Comparison of ENCODE assay signal across 8 cellular contexts in genomic region chr2:43219383-43220228, GRCh38. TPM values are rescaled to one million over a fixed set of nuclear protein-coding genes. Genes with fewer than 3 reads are reported as not detected.
DNase-seq lines count a peak whose midpoint lies in the region; ATAC-seq and TF ChIP-seq lines count a peak whose summit lies in the region.

No MANE protein-coding gene starts in this region.

- H2BK5ac ChIP-seq in mesenchymal stem cell (ENCODE audit: low read depth, low read length, poor library complexity, severe bottlenecking): peak overlapping the region; percentile 73

- H3K27me3 ChIP-seq in AG04450 (ENCODE audit: control insufficient read depth, insufficient read depth, low read length) (no peaks in the 10 kb centered on the region), mesenchymal stem cell (ENCODE audit: control insufficient read depth in 1 of 2, insufficient read depth in 1 of 2, low read length in 2 of 2) (no peaks in the 10 kb centered on the region)
- no peaks in the 10 kb centered on the region for H3K27me3 ChIP-seq in effector memory CD4-positive, alpha-beta T cell (replicated peaks; ENCODE audit: control insufficient read depth, insufficient read depth, low read length, poor library complexity, severe bottlenecking)

- peak overlapping the region; percentile 98 for H2AK5ac ChIP-seq in mesenchymal stem cell (ENCODE audit: low read length, severe bottlenecking)

- 6% methylated on average over 35 of the region's 35 CpGs for WGBS in mesenchymal stem cell

- H3K27ac ChIP-seq in AG04450 (ENCODE audit: low read depth, low read length) (peak overlapping the region; percentile 96), mesenchymal stem cell (ENCODE audit: low read length, poor library complexity, severe bottlenecking) (peak overlapping the region; percentile 100)
- H3K27ac ChIP-seq in effector memory CD4-positive, alpha-beta T cell (ENCODE audit: insufficient read depth, low read length, poor library complexity, severe bottlenecking): peak overlapping the region; percentile 91

- H3K4me2 ChIP-seq in mesenchymal stem cell (ENCODE audit: low read length, poor library complexity, severe bottlenecking): peak overlapping the region; percentile 74

- peak overlapping the region; percentile 98 to 100 for H2BK12ac ChIP-seq in mesenchymal stem cell (ENCODE audit: low read length in 2 of 2)

- H3K4me3 ChIP-seq in AG04450 (ENCODE audit: low read depth, low read length) (peak overlapping the region; percentile 87), mesenchymal stem cell (ENCODE audit: insufficient read depth in 1 of 2, low read depth in 1 of 2, low read length in 2 of 2) (peak overlapping the region; percentile 39 to 85)
- H3K4me3 ChIP-seq in effector memory CD4-positive, alpha-beta T cell (ENCODE audit: insufficient read depth, low read depth, low read length, poor library complexity, severe bottlenecking): peak overlapping the region; percentile 95

- peak overlapping the region; percentile 50 for H2BK120ac ChIP-seq in mesenchymal stem cell (ENCODE audit: low read depth, low read length)

- H3K36me3 ChIP-seq in effector memory CD4-positive, alpha-beta T cell (ENCODE audit: control insufficient read depth, insufficient read depth, low read length): peaks cover 23% of the 10 kb centered on the region
- peaks cover 7 to 23% of the 10 kb centered on the region in 2 experiments for H3K36me3 ChIP-seq in mesenchymal stem cell (ENCODE audit: control insufficient read depth in 1 of 2, insufficient read depth in 2 of 2, low read depth in 1 of 2, low read length in 2 of 2)

- peak overlapping the region; percentile 60 for H2BK15ac ChIP-seq in mesenchymal stem cell (ENCODE audit: low read depth, poor library complexity, severe bottlenecking)

- POLR2A ChIA-PET in AG04450 (lab: Yijun Ruan, JAX): interaction anchor here (0.5 to 4.3 kb wide), 11 partner anchors 39 to 374 kb away, joined by 3 to 21 read pairs (median 4); no protein-coding TSS in a partner anchor

- peak overlapping the region; percentile 68 for H2AFZ ChIP-seq in mesenchymal stem cell (ENCODE audit: low read depth, low read length)

- no peak for DNase-seq in AG04450 (ENCODE audit: low read depth, low spot score)
- peak; percentile 66 for DNase-seq in NCI-H774 (lab: John Stamatoyannopoulos, UW)
- DNase-seq in activated CD8-positive, alpha-beta memory T cell treated with anti-CD3 and anti-CD28 coated beads for 1 hour (ENCODE audit: extremely low read depth in 1 of 2, low read depth in 1 of 2): peak; percentile 60 to 63
- peak; percentile 70 to 72 (median 72) for DNase-seq in effector memory CD4-positive, alpha-beta T cell
- DNase-seq in mesenchymal stem cell: peak; percentile 85
- peak; percentile 47 to 48 for DNase-seq in stimulated activated CD8-positive, alpha-beta memory T cell treated with anti-CD3 and anti-CD28 coated beads, Interleukin-15, amount 100 ng/mL, for 4 hours (ENCODE audit: low read depth in 2 of 2)

- peak overlapping the region in 1 of 2 experiments; percentile 96 for H3K14ac ChIP-seq in mesenchymal stem cell (ENCODE audit: low read length in 2 of 2)

- peaks cover 37% of the 10 kb centered on the region for H3K4me1 ChIP-seq in effector memory CD4-positive, alpha-beta T cell (ENCODE audit: control insufficient read depth, insufficient read depth, low read length, poor library complexity, severe bottlenecking)
- H3K4me1 ChIP-seq in mesenchymal stem cell (ENCODE audit: control insufficient read depth, insufficient read depth, low read depth, low read length): peaks cover 25% of the 10 kb centered on the region

- CTCF ChIA-PET in AG04450 (lab: Charles Lee): interaction anchor here (0.6 to 2.8 kb wide), 4 partner anchors 207 to 391 kb away, joined by 3 to 24 read pairs (median 10); no protein-coding TSS in a partner anchor

- peak overlapping the region; percentile 100 for H3K9ac ChIP-seq in mesenchymal stem cell (ENCODE audit: low read length)

- H3K9me3 ChIP-seq in AG04450 (ENCODE audit: control insufficient read depth, insufficient read depth, low read length): no peaks in the 10 kb centered on the region
- no peaks in the 10 kb centered on the region for H3K9me3 ChIP-seq in effector memory CD4-positive, alpha-beta T cell (ENCODE audit: control insufficient read depth, low read length)
- H3K9me3 ChIP-seq in mesenchymal stem cell (ENCODE audit: control insufficient read depth, low read length): no peaks in the 10 kb centered on the region

- peak overlapping the region; percentile 98 for H4K91ac ChIP-seq in mesenchymal stem cell (ENCODE audit: low read length)

- H3K79me1 ChIP-seq in mesenchymal stem cell (replicated peaks; ENCODE audit: low read length, poor library complexity, severe bottlenecking): peaks cover 3% of the 10 kb centered on the region

- TF ChIP-seq CTCF in AG04450 (IDR thresholded peaks at IDR 0.05; ENCODE audit: low read depth, low read length): no peak

- peak overlapping the region in 1 of 2 experiments; percentile 78 for H3K23ac ChIP-seq in mesenchymal stem cell (ENCODE audit: low read length in 2 of 2)

- peak overlapping the region; percentile 97 for H4K8ac ChIP-seq in mesenchymal stem cell (ENCODE audit: low read length)

- peak overlapping the region; percentile 97 to 99 for H3K4ac ChIP-seq in mesenchymal stem cell (ENCODE audit: low read depth in 1 of 2, low read length in 2 of 2)

- ATAC-seq in GM18870 (IDR thresholded peaks at IDR 0.05; ENCODE audit: unreplicated experiment) (peak; percentile 61), HG03097 (IDR thresholded peaks at IDR 0.05; ENCODE audit: low FRiP score, unreplicated experiment) (peak; percentile 43)

- peak overlapping the region; percentile 99 to 100 for H3K18ac ChIP-seq in mesenchymal stem cell (ENCODE audit: low read depth in 1 of 2, low read length in 2 of 2)

RNA-seq across cellular contexts. Expression of gene ZFP36L2, which starts 6.8 kb away (rescaled TPM):
- polyA plus RNA-seq in AG04450 (2011; rRNA removed): 16.0 and 18.2 TPM in 2 replicates
- polyA minus RNA-seq in AG04450 (2011; rRNA and poly(A)+ RNA removed): 8.8 and 12.5 TPM in 2 replicates
- 88.2 TPM for polyA plus RNA-seq in mesenchymal stem cell (2013, experiment 1 of 2)
- polyA plus RNA-seq in mesenchymal stem cell (2013, experiment 2 of 2): 85.9 TPM
